ENCODE assay signal across 3 cellular contexts in the genomic region with DNA sequence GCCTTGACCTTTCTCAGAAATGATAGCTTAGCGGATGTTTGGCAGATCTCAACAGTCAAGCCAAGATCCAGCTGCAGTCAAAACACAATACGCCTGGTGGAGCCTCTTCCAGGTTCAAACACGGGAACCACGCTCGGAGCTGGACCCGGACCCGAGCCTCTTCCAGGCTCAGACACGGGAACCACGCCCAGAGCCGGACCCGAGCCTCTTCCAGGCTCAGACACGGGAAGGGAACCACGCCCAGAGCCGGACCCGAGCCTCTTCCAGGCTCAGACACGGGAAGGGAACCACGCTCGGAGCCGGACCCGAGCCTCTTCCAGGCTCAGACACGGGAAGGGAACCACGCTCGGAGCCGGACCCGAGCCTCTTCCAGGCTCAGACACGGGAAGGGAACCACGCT. TPM values are rescaled to one million over a fixed set of nuclear protein-coding genes. Genes with fewer than 3 reads are reported as not detected.
"Had no signal": no experiment of that assay in that cellular context is flagged by ENCODE, and none has a peak within 500 bp of the region (broad histone marks: within the 10 kb centered on the region; RNA-seq: fewer than 3 reads in every experiment).

No MANE protein-coding gene starts in this region.

RNA-seq across cellular contexts. Expression of a gene that starts 48.5 kb away (rescaled TPM):
- total RNA-seq: RPMI7951, SK-MEL-5 had no signal
- polyA plus RNA-seq: SK-N-SH had no signal
